In the genomic region with DNA sequence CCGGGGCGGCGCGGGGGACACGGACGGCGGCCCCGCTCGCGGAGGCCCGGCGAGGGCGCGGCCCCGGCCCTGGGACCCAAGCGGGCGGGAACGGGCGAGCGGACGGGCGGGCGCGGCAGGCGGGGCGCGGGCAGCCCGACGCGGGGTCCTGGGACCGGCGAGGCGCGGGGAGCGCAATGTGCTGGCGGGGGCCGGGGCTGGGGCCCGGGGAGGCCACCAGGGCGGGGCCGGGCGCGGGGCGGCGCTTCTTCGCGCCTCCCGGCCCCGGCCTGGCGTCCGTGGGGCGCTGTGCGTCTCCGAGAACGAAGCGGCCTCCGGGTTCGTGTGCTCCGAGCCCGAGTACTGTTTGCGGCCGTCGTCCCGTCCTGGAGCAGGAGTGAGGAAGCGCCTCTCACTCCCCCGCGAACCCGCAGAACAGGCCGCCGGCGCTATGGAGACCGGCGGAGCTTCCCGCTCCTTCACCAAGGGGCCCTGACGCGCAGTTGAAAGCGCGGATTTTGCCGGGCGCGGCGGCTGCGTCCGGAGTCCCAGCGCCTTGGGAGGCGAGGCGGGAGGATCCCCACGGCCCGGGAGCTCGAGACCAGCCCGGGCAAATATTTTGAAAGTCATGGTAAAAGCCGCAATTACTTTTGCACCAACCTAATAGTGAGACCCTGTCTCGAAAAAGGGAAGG, we compare ENCODE assay signal across 8 cellular contexts. TPM values are rescaled to one million over a fixed set of nuclear protein-coding genes. Genes with fewer than 3 reads are reported as not detected.
A peak's percentile ranks its signal among the peaks of the same experiment; 100 is the strongest.
DNase-seq lines count a peak whose midpoint lies in the region; ATAC-seq and TF ChIP-seq lines count a peak whose summit lies in the region.

No MANE protein-coding gene starts in this region.

- H3K9me3 Mint-ChIP-seq in GM23338: no peaks in the 10 kb centered on the region

- peak overlapping the region; percentile 96 for H3K27ac ChIP-seq in GM23338 (ENCODE audit: low read depth)
- peak overlapping the region; percentile 89 for H3K27ac ChIP-seq in temporal lobe (ENCODE audit: low read depth, low read length)

- ATAC-seq in GM23338 (peak; percentile 89), omental fat pad (ENCODE audit: low FRiP score) (peak; percentile 87)

- H3K36me3 Mint-ChIP-seq in GM23338 (ENCODE audit: low read depth): peaks cover 29% of the 10 kb centered on the region

- H3K79me2 ChIP-seq in GM23338 (replicated peaks; ENCODE audit: insufficient read depth): peaks cover 50% of the 10 kb centered on the region

- H3K9me2 ChIP-seq in GM23338 (ENCODE audit: insufficient read depth): no peaks in the 10 kb centered on the region

- DNase-seq in GM23338 (ENCODE audit: low spot score) (peak; percentile 92), LNCaP clone FGC (ENCODE audit: low read depth) (peak; percentile 52), SK-N-DZ (ENCODE audit: low spot score) (peak; percentile 90), glomerular endothelial cell (ENCODE audit: extremely low read depth, low read depth, low spot score) (peak; percentile 12), omental fat pad (ENCODE audit: low spot score) (peak; percentile 39)
- peak; percentile 89 for DNase-seq in activated naive CD4-positive, alpha-beta T cell treated with anti-CD3 and anti-CD28 coated beads, Interleukin-2, amount 50 U/mL, for 16 hours

- H3K4me3 Mint-ChIP-seq in GM23338: peak overlapping the region; percentile 72

- H3K27ac Mint-ChIP-seq in GM23338: peak overlapping the region; percentile 89

- H3K36me3 ChIP-seq in ES-I3 (ENCODE audit: insufficient read depth, low read length) (peaks cover 2% of the 10 kb centered on the region; the same call in 1 of the 2 replicates), GM23338 (ENCODE audit: insufficient read depth) (no peaks in the 10 kb centered on the region)

- H3K27me3 Mint-ChIP-seq in GM23338 (ENCODE audit: insufficient read depth, low read depth, poor library complexity): peaks cover 17% of the 10 kb centered on the region

- H2AFZ ChIP-seq in GM23338: peak overlapping the region; percentile 97

- peak overlapping the region; percentile 97 for H3K9ac ChIP-seq in ES-I3 (ENCODE audit: low read depth, low read length)

- H3K4me1 ChIP-seq in ES-I3 (ENCODE audit: insufficient read depth, low read length) (no peaks in the 10 kb centered on the region), GM23338 (ENCODE audit: insufficient read depth) (peaks cover 9% of the 10 kb centered on the region; the same call in 1 of the 2 replicates)

- H3K4me1 Mint-ChIP-seq in GM23338: peaks cover 9% of the 10 kb centered on the region

- TF ChIP-seq CTCF in GM23338 (conservative IDR thresholded peaks at IDR 0.05; ENCODE audit: low read depth in 2 of 2): no peak; a peak in 1 of 4 replicates
- TF ChIP-seq CTCF in LNCaP clone FGC (IDR thresholded peaks at IDR 0.05; ENCODE audit: control insufficient read depth, extremely low read depth, insufficient read depth): peak; percentile 28; the same call in 1 of the 2 replicates
- TF ChIP-seq CTCF in omental fat pad (IDR thresholded peaks at IDR 0.05): no peak

- H3K4me3 ChIP-seq in GM23338: peak overlapping the region; percentile 80
- peak overlapping the region; percentile 54 for H3K4me3 ChIP-seq in LNCaP clone FGC (ENCODE audit: low read depth, low read length)

- H3K9me3 ChIP-seq in ES-I3 (ENCODE audit: control insufficient read depth, insufficient read depth, low read length): no peaks in the 10 kb centered on the region

- peaks cover 16% of the 10 kb centered on the region for H3F3A ChIP-seq in GM23338 (replicated peaks; ENCODE audit: low read depth)

- peak overlapping the region; percentile 92 for H3K4me2 ChIP-seq in GM23338

- H3K27me3 ChIP-seq in GM23338 (ENCODE audit: insufficient read depth): no peaks in the 10 kb centered on the region

- peaks cover 33% of the 10 kb centered on the region for H4K20me1 ChIP-seq in GM23338 (replicated peaks; ENCODE audit: insufficient read depth)

TF ChIP-seq in GM23338, 12 proteins besides CTCF, POLR2A, EP300 and RAD21:
- no peak for TF ChIP-seq EZH2 (IDR thresholded peaks at IDR 0.05; ENCODE audit: low read depth, unreplicated experiment)
- 0 out of 2 replicates have a peak, but pooled peaks have one; percentile 14 for TF ChIP-seq CREB1 (CRISPR knock-in tag; IDR thresholded peaks at IDR 0.05; ENCODE audit: low read depth)
- TF ChIP-seq POLR2AphosphoS5 (IDR thresholded peaks at IDR 0.05; ENCODE audit: low read depth): peak; percentile 69

RNA-seq across cellular contexts. Expression of gene ANKLE2, which starts 0.4 kb away (rescaled TPM):
- 63.7 and 68.4 TPM in 2 replicates for total RNA-seq in GM23338 (2014; rRNA removed; shearing (Covaris generic))
- polyA plus RNA-seq in GM23338 (2016; fragmentation: Nextera tagmentation; extraction: Ambion mirVana): 25.1 and 27.2 TPM in 2 replicates
- polyA plus RNA-seq in SK-N-DZ (2014; cell fraction: cytosol; rRNA removed): 71.3 and 81.4 TPM in 2 replicates
- 303 and 399 TPM in 2 replicates for polyA plus RNA-seq in SK-N-DZ (2014; cell fraction: nucleus; rRNA removed)
- total RNA-seq in glomerular endothelial cell (54.5 and 76.8 TPM in 2 replicates), omental fat pad (100 to 1,000 TPM in 1 of 4 donors, 10 to 100 TPM in 3; 69.0 to 187 (median 76.7) TPM), temporal lobe (35.2 TPM)

RNA-seq across cellular contexts. Expression of gene PGAM5, which starts 51.4 kb away (rescaled TPM):
- total RNA-seq in GM23338 (2014; rRNA removed; shearing (Covaris generic)): 99.7 and 108 TPM in 2 replicates
- polyA plus RNA-seq in GM23338 (2016; fragmentation: Nextera tagmentation; extraction: Ambion mirVana): 31.1 and 33.0 TPM in 2 replicates
- polyA plus RNA-seq in SK-N-DZ (2014; cell fraction: cytosol; rRNA removed): 85.3 and 97.8 TPM in 2 replicates
- 45.3 and 50.0 TPM in 2 replicates for polyA plus RNA-seq in SK-N-DZ (2014; cell fraction: nucleus; rRNA removed)
- total RNA-seq in glomerular endothelial cell (42.4 and 45.0 TPM in 2 replicates), omental fat pad (10 to 100 TPM; 15.1 to 34.2 (median 19.3) TPM), temporal lobe (15.0 TPM)

Comparison
In these comparisons a context has a peak if more than half of its experiments do, and no peak if none do; other contexts are left out.
1. Peak in every context shown above with its lines: DNase-seq, ATAC-seq, H3K4me3 ChIP-seq and H3K27ac ChIP-seq.
2. DNase-seq: peak in every context shown above with its lines; median percentile 92 in GM23338; 90 in SK-N-DZ; 89 in activated naive CD4-positive, alpha-beta T cell treated with anti-CD3 and anti-CD28 coated beads, Interleukin-2, amount 50 U/mL, for 16 hours; 52 in LNCaP clone FGC; 39 in omental fat pad; 12 in glomerular endothelial cell.